30 cellular contexts compared by ENCODE assay signal in genomic region chr6:167811040-167811439, GRCh38.
"Had no signal": no experiment of that assay in that cellular context is flagged by ENCODE, and none has a peak within 500 bp of the region (broad histone marks: within the 10 kb centered on the region; RNA-seq: fewer than 3 reads in every experiment).

No MANE protein-coding gene starts in this region.

- H3K36me3 ChIP-seq: ascending aorta, cardiac muscle cell, colonic mucosa, heart left ventricle, pancreas, prostate gland, tibial nerve, WERI-Rb-1 had no signal

- H3K9me3 ChIP-seq: ascending aorta, colonic mucosa, pancreas, prostate gland, tibial nerve had no signal

- H3K4me1 ChIP-seq: ascending aorta, heart left ventricle, pancreas, prostate gland, tibial nerve had no signal

- H3K27me3 ChIP-seq: ascending aorta, cardiac muscle cell, colonic mucosa, dorsolateral prefrontal cortex, pancreas, tibial nerve had no signal

- DNase-seq: activated CD4-positive, alpha-beta memory T cell treated with anti-CD3 and anti-CD28 coated beads, Interleukin-2, amount 10 ng/mL, durations not matched to agents 7 days and 5 days; activated CD4-positive, alpha-beta T cell treated with anti-CD3 and anti-CD28 coated beads, Interleukin-2, amount 10 ng/mL, durations not matched to agents 7 days and 5 days; activated CD8-positive, alpha-beta memory T cell treated with anti-CD3 and anti-CD28 coated beads, Interleukin-2, amount 50 U/mL, for 48 hours; activated gamma-delta T cell; activated naive CD4-positive, alpha-beta T cell treated with anti-CD3 and anti-CD28 coated beads, Interleukin-2, amount 10 ng/mL, durations not matched to agents 7 days and 5 days; activated naive CD8-positive, alpha-beta T cell treated with anti-CD3 and anti-CD28 coated beads, Interleukin-2, amount 10 ng/mL, durations not matched to agents 7 days and 5 days; activated T-cell treated with anti-CD3 and anti-CD28 coated beads, Interleukin-2, amount 50 U/mL, for 24 hours; cerebellar nuclear complex; colonic mucosa; dorsolateral prefrontal cortex; effector memory CD4-positive, alpha-beta T cell; erythroblast; heart left ventricle; hypothalamus; immature natural killer cell; naive thymus-derived CD8-positive, alpha-beta T cell; nucleus accumbens; pancreas; retina; stimulated activated CD4-positive, alpha-beta T cell treated with anti-CD3 and anti-CD28 coated beads, Interleukin-15, amount 100 ng/mL, for 24 hours; stimulated activated CD4-positive, alpha-beta T cell treated with anti-CD3 and anti-CD28 coated beads, Interleukin-2, amount 100 ng/mL, for 24 hours; stimulated activated naive CD4-positive, alpha-beta T cell; T-helper 17 cell; T1000; WERI-Rb-1 had no signal

- H3K27ac ChIP-seq: ascending aorta, cardiac muscle cell, colonic mucosa, dorsolateral prefrontal cortex, heart left ventricle, pancreas, prostate gland, tibial nerve, WERI-Rb-1 had no signal

- H3K4me3 ChIP-seq: ascending aorta, cardiac muscle cell, colonic mucosa, dorsolateral prefrontal cortex, heart left ventricle, pancreas, prostate gland, tibial nerve had no signal

- ATAC-seq: activated CD4-positive, CD25-positive, alpha-beta regulatory T cell treated with anti-CD3 and anti-CD28 coated beads, Interleukin-2, amount 50 U/mL, for 24 hours; heart left ventricle; naive thymus-derived CD8-positive, alpha-beta T cell; pancreas; T-helper 17 cell had no signal
